In genomic region chrX:153438522-153438921, GRCh38 we compare ENCODE assay signal across 10 cellular contexts. TPM values are rescaled to one million over a fixed set of nuclear protein-coding genes. Genes with fewer than 3 reads are reported as not detected.
DNase-seq lines count a peak whose midpoint lies in the region; ATAC-seq and TF ChIP-seq lines count a peak whose summit lies in the region.
"Had no signal": no experiment of that assay in that cellular context is flagged by ENCODE, and none has a peak within 500 bp of the region (broad histone marks: within the 10 kb centered on the region; RNA-seq: fewer than 3 reads in every experiment).

No MANE protein-coding gene starts in this region.

- DNase-seq in A673 (ENCODE audit: low spot score) (peak; percentile 22), GM12865 (ENCODE audit: low read depth) (peak; percentile 17), NT2/D1 (ENCODE audit: low read depth, low spot score) (peak; percentile 1), foreskin keratinocyte (no peak), NK-92 (lab: John Stamatoyannopoulos, UW; ENCODE audit: unreplicated experiment) (no peak)
- DNase-seq in stimulated activated CD4-positive, alpha-beta T cell treated with anti-CD3 and anti-CD28 coated beads, Interleukin-15, amount 100 ng/mL, for 24 hours = no peak
- no peak for DNase-seq in activated CD4-positive, alpha-beta T cell treated with anti-CD3 and anti-CD28 coated beads, Interleukin-2, amount 50 U/mL, for 48 hours
- DNase-seq: activated B cell treated with CpG ODN at 0.5 μM for 24 hours, naive B cell had no signal

- H3K27ac ChIP-seq in A673 (ENCODE audit: low read depth, low read length, poor library complexity, severe bottlenecking) (no peak overlapping the region), foreskin keratinocyte (no peak overlapping the region)

- ATAC-seq in foreskin keratinocyte (no peak), HG03565 (IDR thresholded peaks at IDR 0.05; ENCODE audit: unreplicated experiment) (no peak)

- no peak overlapping the region for H3K9ac ChIP-seq in NT2/D1 (ENCODE audit: insufficient read length, low read depth)

- intact Hi-C loops in A673 (cut with micrococcal nuclease; ENCODE audit: unreplicated experiment) = loop anchor here (10.0 kb wide), 1 partner anchor 404 kb away; no protein-coding TSS in a partner anchor

- H3K9me3 ChIP-seq in A673 (ENCODE audit: low read depth, low read length, poor library complexity, severe bottlenecking) (no peaks in the 10 kb centered on the region), NT2/D1 (ENCODE audit: insufficient read depth, low read length) (no peaks in the 10 kb centered on the region)

- BruUV-seq in A673 (replicated peaks; lab: Mats Ljungman, UMichigan) = no TSS peak

- POLR2A ChIA-PET in A673 (lab: Charles Lee; ENCODE audit: low non-redundant PET) = no interaction called here

- CTCF ChIA-PET in A673 (lab: Charles Lee) = no interaction called here

- TF ChIP-seq CTCF in A673 (conservative IDR thresholded peaks at IDR 0.05; ENCODE audit: low read depth, low read length) = peak; percentile 52; the same call in 1 of the 2 replicates
- TF ChIP-seq CTCF in GM12865 (IDR thresholded peaks at IDR 0.05; ENCODE audit: insufficient read depth, low read depth, low read length, missing control alignments) = peak; percentile 5
- peak; percentile 52 for TF ChIP-seq CTCF in foreskin keratinocyte (conservative IDR thresholded peaks at IDR 0.05)

- no peaks in the 10 kb centered on the region for H3K36me3 ChIP-seq in A673 (ENCODE audit: insufficient read depth, low read length, poor library complexity, severe bottlenecking)
- H3K36me3 ChIP-seq in NT2/D1 (ENCODE audit: insufficient read depth, insufficient read length, low read length) = no peaks in the 10 kb centered on the region

- H3K27me3 ChIP-seq in A673 (replicated peaks; ENCODE audit: insufficient read depth, low read depth, low read length, poor library complexity) = no peaks in the 10 kb centered on the region
- H3K27me3 ChIP-seq in NT2/D1 (ENCODE audit: insufficient read depth, insufficient read length) = no peaks in the 10 kb centered on the region
- no peaks in the 10 kb centered on the region for H3K27me3 ChIP-seq in foreskin keratinocyte

- no peaks in the 10 kb centered on the region for H3K4me1 ChIP-seq in A673 (ENCODE audit: insufficient read depth, low read length, poor library complexity, severe bottlenecking)
- no peaks in the 10 kb centered on the region for H3K4me1 ChIP-seq in NT2/D1 (ENCODE audit: insufficient read depth, insufficient read length)
- H3K4me1 ChIP-seq in foreskin keratinocyte = peaks cover 7% of the 10 kb centered on the region

- H3K4me3 ChIP-seq in A673 (ENCODE audit: low read depth, low read length, poor library complexity, severe bottlenecking) = no peak overlapping the region
- no peak overlapping the region for H3K4me3 ChIP-seq in GM12865 (ENCODE audit: low read depth, low read length)
- no peak overlapping the region for H3K4me3 ChIP-seq in NT2/D1 (ENCODE audit: insufficient read length, low read depth)

RNA-seq across cellular contexts. Expression of gene TREX2, which starts 7.3 kb away (rescaled TPM):
- total RNA-seq in A673 (2021) (0.77 and 2.1 TPM in 2 replicates), foreskin keratinocyte (0.74 and 0.85 TPM in 2 replicates)
- 0.57 and 0.71 TPM in 2 replicates for polyA plus RNA-seq in foreskin keratinocyte

RNA-seq across cellular contexts. Expression of gene ZFP92, which starts 27.2 kb away (rescaled TPM):
- 0.41 and 0.55 TPM in 2 replicates for total RNA-seq in A673 (2021)
- total RNA-seq in foreskin keratinocyte = 1.3 and 3.0 TPM in 2 replicates
- polyA plus RNA-seq in foreskin keratinocyte = 0.58 and 0.93 TPM in 2 replicates

RNA-seq across cellular contexts. Expression of gene HAUS7, which starts 31.9 kb away (rescaled TPM):
- 75.3 and 82.6 TPM in 2 replicates for total RNA-seq in A673 (2021)
- 31.8 and 39.0 TPM in 2 replicates for total RNA-seq in foreskin keratinocyte
- polyA plus RNA-seq in foreskin keratinocyte = 41.6 and 42.5 TPM in 2 replicates

RNA-seq across cellular contexts. Expression of gene PNMA6E, which starts 37.4 kb away (rescaled TPM):
- total RNA-seq in A673 (2021) (not detected in 2 replicates), foreskin keratinocyte (not detected in 2 replicates)
- polyA plus RNA-seq in foreskin keratinocyte = not detected in 2 replicates
- total RNA-seq: activated B cell treated with CpG ODN at 0.5 μM for 24 hours had no signal

RNA-seq across cellular contexts. Expression of gene BGN, which starts 56.3 kb away (rescaled TPM):
- total RNA-seq in A673 (2021) = 51.8 and 90.9 TPM in 2 replicates
- total RNA-seq in foreskin keratinocyte = 0.07 and 0.48 TPM in 2 replicates
- 0.10 and 0.12 TPM in 2 replicates for polyA plus RNA-seq in foreskin keratinocyte
- total RNA-seq: activated B cell treated with CpG ODN at 0.5 μM for 24 hours had no signal

Comparison
In these comparisons a context has a peak if more than half of its experiments do, and no peak if none do; other contexts are left out.
1. DNase-seq: peak in A673 (single experiment), GM12865 (single experiment) and NT2/D1 (single experiment); none in foreskin keratinocyte (0 of 2), NK-92 (single experiment), stimulated activated CD4-positive, alpha-beta T cell treated with anti-CD3 and anti-CD28 coated beads, Interleukin-15, amount 100 ng/mL, for 24 hours (single experiment) and activated CD4-positive, alpha-beta T cell treated with anti-CD3 and anti-CD28 coated beads, Interleukin-2, amount 50 U/mL, for 48 hours (0 of 2).
2. Peak in every context shown above with its lines, with median percentiles within 50 percentile points of each other: CTCF ChIP-seq.